In genomic region chr1:28553229-28553930, GRCh38 we compare ENCODE assay signal across 8 cellular contexts. TPM values are rescaled to one million over a fixed set of nuclear protein-coding genes. Genes with fewer than 3 reads are reported as not detected.
DNase-seq lines count a peak whose midpoint lies in the region; FAIRE-seq and TF ChIP-seq lines count a peak whose summit lies in the region.

No MANE protein-coding gene starts in this region.

- peak overlapping the region; percentile 80 for H3K9ac ChIP-seq in fibroblast of lung (ENCODE audit: insufficient read depth, low read length)

- no peaks in the 10 kb centered on the region for H3K36me3 ChIP-seq in fibroblast of lung (ENCODE audit: control insufficient read depth, insufficient read depth, low read length)
- peaks cover 0 to 4% of the 10 kb centered on the region in 2 donors for H3K36me3 ChIP-seq in muscle layer of duodenum (ENCODE audit: control insufficient read depth in 1 of 2, insufficient read depth in 2 of 2, low read length in 2 of 2)
- no peaks in the 10 kb centered on the region for H3K36me3 ChIP-seq in uterus

- TF ChIP-seq POLR2A in H54 (IDR thresholded peaks at IDR 0.05; ENCODE audit: low read depth, low read length) = no peak
- TF ChIP-seq POLR2A in uterus (IDR thresholded peaks at IDR 0.05) = no peak

- no peaks in the 10 kb centered on the region for H4K20me1 ChIP-seq in fibroblast of lung (ENCODE audit: control insufficient read depth, extremely low read depth, insufficient read depth, low read length)

- intact Hi-C loops in uterus (cut with DNase I; ENCODE audit: low total_unique reads) = no loop called here

- H2AFZ ChIP-seq in fibroblast of lung (ENCODE audit: low read length) = peak overlapping the region; percentile 96

- no peak for TF ChIP-seq CTCF in fibroblast of lung (conservative IDR thresholded peaks at IDR 0.05 in 1 of 2, IDR thresholded peaks at IDR 0.05 in 1 of 2; ENCODE audit: low read depth in 1 of 2, low read length in 2 of 2)
- TF ChIP-seq CTCF in uterus (IDR thresholded peaks at IDR 0.05) = no peak

- H3K4me1 ChIP-seq in fibroblast of lung (ENCODE audit: control insufficient read depth, extremely low read depth, insufficient read depth, low read length) = peaks cover 6% of the 10 kb centered on the region
- H3K4me1 ChIP-seq in muscle layer of duodenum (ENCODE audit: control insufficient read depth in 1 of 2, insufficient read depth in 2 of 2, low read length in 2 of 2) = no peaks in the 10 kb centered on the region
- no peaks in the 10 kb centered on the region for H3K4me1 ChIP-seq in uterus

- H3K27ac ChIP-seq in fibroblast of lung (ENCODE audit: insufficient read depth, low read length) (peak overlapping the region; percentile 82), muscle layer of duodenum (ENCODE audit: low read length) (peak overlapping the region; percentile 87), uterus (peak overlapping the region; percentile 87 to 91)

- H3K4me2 ChIP-seq in fibroblast of lung (ENCODE audit: extremely low read depth, insufficient read depth, low read length) = peak overlapping the region; percentile 83

- H3K27me3 ChIP-seq in fibroblast of lung (ENCODE audit: control insufficient read depth, insufficient read depth, low read length) (no peaks in the 10 kb centered on the region), muscle layer of duodenum (ENCODE audit: low read depth, low read length) (no peaks in the 10 kb centered on the region), uterus (peaks cover 0 to 5% of the 10 kb centered on the region in 2 donors)

- peak; percentile 48 for DNase-seq in activated CD4-positive, alpha-beta T cell treated with anti-CD3 and anti-CD28 coated beads for 48 hours
- DNase-seq in activated CD4-positive, alpha-beta T cell treated with anti-CD3 and anti-CD28 coated beads for 1 hour = no peak
- peak; percentile 44 for DNase-seq in H54 (ENCODE audit: insufficient read length, low spot score)
- DNase-seq in M059J (ENCODE audit: low read depth) = peak; percentile 59
- DNase-seq in activated T-helper 1 cell treated with Interleukin-2 at 50 U/mL for 16 hours (ENCODE audit: low read depth) = peak; percentile 8
- peak; percentile 42 to 43 for DNase-seq in fibroblast of lung (ENCODE audit: low read depth in 2 of 2)
- peak in 1 of 2 donors; percentile 55 for DNase-seq in uterus

- H3K4me3 ChIP-seq in fibroblast of lung (replicated peaks in 1 of 4; ENCODE audit: control extremely low read depth in 1 of 4, insufficient read depth in 1 of 4, low read depth in 3 of 4, low read length in 4 of 4) (peak overlapping the region; percentile 86 to 99 (median 94)), muscle layer of duodenum (ENCODE audit: low read depth in 1 of 2, low read length in 2 of 2) (peak overlapping the region; percentile 94 to 97), uterus (peak overlapping the region; percentile 86)

- H3K9me3 ChIP-seq in fibroblast of lung (ENCODE audit: control insufficient read depth, insufficient read depth, low read depth, low read length) (no peaks in the 10 kb centered on the region), muscle layer of duodenum (ENCODE audit: control insufficient read depth in 1 of 2, low read length in 2 of 2) (no peaks in the 10 kb centered on the region), uterus (no peaks in the 10 kb centered on the region)

- no peak for FAIRE-seq in H54 (lab: Jason Lieb, UNC)

- peaks cover 3% of the 10 kb centered on the region for H3K79me2 ChIP-seq in fibroblast of lung (ENCODE audit: control insufficient read depth, insufficient read depth, low read length)

RNA-seq across cellular contexts. Expression of gene TRNAU1AP, which starts 0.5 kb away (rescaled TPM):
- total RNA-seq in M059J (2014; rRNA removed; shearing (Covaris generic)) = 24.0 and 32.6 TPM in 2 replicates
- 19.0 and 25.1 TPM in 2 replicates for total RNA-seq in fibroblast of lung
- 31.7 and 35.7 TPM in 2 replicates for polyA plus RNA-seq in fibroblast of lung
- 38.5 and 40.9 TPM in 2 replicates for polyA plus RNA-seq in fibroblast of lung (2012)
- polyA minus RNA-seq in fibroblast of lung (ENCODE audit: low replicate concordance) = 19.2 and 25.7 TPM in 2 replicates
- 10 to 100 TPM in 2 of 4 donors, 1 to 10 TPM in 2; 3.8 to 34.9 (median 20.3) TPM for total RNA-seq in uterus

RNA-seq across cellular contexts. Expression of gene RAB42, which starts 38.7 kb away (rescaled TPM):
- 2.0 and 3.2 TPM in 2 replicates for total RNA-seq in M059J (2014; rRNA removed; shearing (Covaris generic))
- total RNA-seq in fibroblast of lung (4.1 and 5.8 TPM in 2 replicates), uterus (10 to 100 TPM in 1 of 4 donors, 1 to 10 TPM in 1, not detected in 2; 3.0 to 15.6 TPM)
- polyA plus RNA-seq in fibroblast of lung = 2.7 and 3.4 TPM in 2 replicates
- polyA plus RNA-seq in fibroblast of lung (2012) = 2.3 and 2.5 TPM in 2 replicates
- 2.0 and 2.1 TPM in 2 replicates for polyA minus RNA-seq in fibroblast of lung (ENCODE audit: low replicate concordance)

RNA-seq across cellular contexts. Expression of gene RCC1, which starts 47.5 kb away (rescaled TPM):
- 36.8 and 49.1 TPM in 2 replicates for total RNA-seq in M059J (2014; rRNA removed; shearing (Covaris generic))
- 63.6 and 74.0 TPM in 2 replicates for total RNA-seq in fibroblast of lung
- polyA plus RNA-seq in fibroblast of lung = 16.4 and 28.4 TPM in 2 replicates
- 21.7 and 38.6 TPM in 2 replicates for polyA plus RNA-seq in fibroblast of lung (2012)
- polyA minus RNA-seq in fibroblast of lung (ENCODE audit: low replicate concordance) = 54.5 and 114 TPM in 2 replicates
- 10 to 100 TPM in 3 of 4 donors, 1 to 10 TPM in 1; 3.8 to 37.6 (median 13.8) TPM for total RNA-seq in uterus
